Comparison of ENCODE assay signal across 2 cellular contexts in genomic region chr19:43501661-43502418, GRCh38.
A peak's percentile ranks its signal among the peaks of the same experiment; 100 is the strongest.
TF ChIP-seq lines count a peak whose summit lies in the region.

No MANE protein-coding gene starts in this region.

TF ChIP-seq in H1, 55 proteins besides CTCF, POLR2A, EP300 and RAD21:
- TF ChIP-seq RBBP5 (IDR thresholded peaks at IDR 0.05; ENCODE audit: borderline replicate concordance, low read depth, low read length) (0 out of 2 replicates have a peak, but pooled peaks have one; percentile 40), POU5F1 (IDR thresholded peaks at IDR 0.05; ENCODE audit: low read depth, low read length) (no peak), MAX (IDR thresholded peaks at IDR 0.05) (peak; percentile 39), YY1 (IDR thresholded peaks at IDR 0.05; ENCODE audit: low read depth, low read length) (peak; percentile 69; the same call in 1 of the 2 replicates), RNF2 (IDR thresholded peaks at IDR 0.05; ENCODE audit: borderline replicate concordance, low read depth, low read length, missing control alignments, poor library complexity, severe bottlenecking) (no peak), SP1 (IDR thresholded peaks at IDR 0.05; ENCODE audit: low read depth, low read length) (no peak), KDM4A (IDR thresholded peaks at IDR 0.05; ENCODE audit: low read depth, low read length, severe bottlenecking) (peak; percentile 68), PHF8 (conservative IDR thresholded peaks at IDR 0.05; ENCODE audit: low read depth, low read length) (no peak; the same call in 1 of the 2 replicates), HDAC6 (IDR thresholded peaks at IDR 0.05; ENCODE audit: low read depth, low read length) (no peak), KDM1A (IDR thresholded peaks at IDR 0.05; ENCODE audit: borderline replicate concordance, low read length) (no peak), SRF (IDR thresholded peaks at IDR 0.05; ENCODE audit: low read depth, low read length) (no peak), TEAD4 (IDR thresholded peaks at IDR 0.05; ENCODE audit: low read depth, low read length) (no peak), CTBP2 (IDR thresholded peaks at IDR 0.05; ENCODE audit: borderline replicate concordance, insufficient read depth, insufficient read length, low read length) (no peak), POLR2AphosphoS5 (IDR thresholded peaks at IDR 0.05; ENCODE audit: low read depth, low read length) (peak; percentile 36; the same call in 1 of the 2 replicates), TBP (IDR thresholded peaks at IDR 0.05; ENCODE audit: low read depth, low read length) (peak; percentile 1; the same call in 1 of the 2 replicates), E2F6 (IDR thresholded peaks at IDR 0.05) (peak; percentile 64)
- TF ChIP-seq, protein P1, sequence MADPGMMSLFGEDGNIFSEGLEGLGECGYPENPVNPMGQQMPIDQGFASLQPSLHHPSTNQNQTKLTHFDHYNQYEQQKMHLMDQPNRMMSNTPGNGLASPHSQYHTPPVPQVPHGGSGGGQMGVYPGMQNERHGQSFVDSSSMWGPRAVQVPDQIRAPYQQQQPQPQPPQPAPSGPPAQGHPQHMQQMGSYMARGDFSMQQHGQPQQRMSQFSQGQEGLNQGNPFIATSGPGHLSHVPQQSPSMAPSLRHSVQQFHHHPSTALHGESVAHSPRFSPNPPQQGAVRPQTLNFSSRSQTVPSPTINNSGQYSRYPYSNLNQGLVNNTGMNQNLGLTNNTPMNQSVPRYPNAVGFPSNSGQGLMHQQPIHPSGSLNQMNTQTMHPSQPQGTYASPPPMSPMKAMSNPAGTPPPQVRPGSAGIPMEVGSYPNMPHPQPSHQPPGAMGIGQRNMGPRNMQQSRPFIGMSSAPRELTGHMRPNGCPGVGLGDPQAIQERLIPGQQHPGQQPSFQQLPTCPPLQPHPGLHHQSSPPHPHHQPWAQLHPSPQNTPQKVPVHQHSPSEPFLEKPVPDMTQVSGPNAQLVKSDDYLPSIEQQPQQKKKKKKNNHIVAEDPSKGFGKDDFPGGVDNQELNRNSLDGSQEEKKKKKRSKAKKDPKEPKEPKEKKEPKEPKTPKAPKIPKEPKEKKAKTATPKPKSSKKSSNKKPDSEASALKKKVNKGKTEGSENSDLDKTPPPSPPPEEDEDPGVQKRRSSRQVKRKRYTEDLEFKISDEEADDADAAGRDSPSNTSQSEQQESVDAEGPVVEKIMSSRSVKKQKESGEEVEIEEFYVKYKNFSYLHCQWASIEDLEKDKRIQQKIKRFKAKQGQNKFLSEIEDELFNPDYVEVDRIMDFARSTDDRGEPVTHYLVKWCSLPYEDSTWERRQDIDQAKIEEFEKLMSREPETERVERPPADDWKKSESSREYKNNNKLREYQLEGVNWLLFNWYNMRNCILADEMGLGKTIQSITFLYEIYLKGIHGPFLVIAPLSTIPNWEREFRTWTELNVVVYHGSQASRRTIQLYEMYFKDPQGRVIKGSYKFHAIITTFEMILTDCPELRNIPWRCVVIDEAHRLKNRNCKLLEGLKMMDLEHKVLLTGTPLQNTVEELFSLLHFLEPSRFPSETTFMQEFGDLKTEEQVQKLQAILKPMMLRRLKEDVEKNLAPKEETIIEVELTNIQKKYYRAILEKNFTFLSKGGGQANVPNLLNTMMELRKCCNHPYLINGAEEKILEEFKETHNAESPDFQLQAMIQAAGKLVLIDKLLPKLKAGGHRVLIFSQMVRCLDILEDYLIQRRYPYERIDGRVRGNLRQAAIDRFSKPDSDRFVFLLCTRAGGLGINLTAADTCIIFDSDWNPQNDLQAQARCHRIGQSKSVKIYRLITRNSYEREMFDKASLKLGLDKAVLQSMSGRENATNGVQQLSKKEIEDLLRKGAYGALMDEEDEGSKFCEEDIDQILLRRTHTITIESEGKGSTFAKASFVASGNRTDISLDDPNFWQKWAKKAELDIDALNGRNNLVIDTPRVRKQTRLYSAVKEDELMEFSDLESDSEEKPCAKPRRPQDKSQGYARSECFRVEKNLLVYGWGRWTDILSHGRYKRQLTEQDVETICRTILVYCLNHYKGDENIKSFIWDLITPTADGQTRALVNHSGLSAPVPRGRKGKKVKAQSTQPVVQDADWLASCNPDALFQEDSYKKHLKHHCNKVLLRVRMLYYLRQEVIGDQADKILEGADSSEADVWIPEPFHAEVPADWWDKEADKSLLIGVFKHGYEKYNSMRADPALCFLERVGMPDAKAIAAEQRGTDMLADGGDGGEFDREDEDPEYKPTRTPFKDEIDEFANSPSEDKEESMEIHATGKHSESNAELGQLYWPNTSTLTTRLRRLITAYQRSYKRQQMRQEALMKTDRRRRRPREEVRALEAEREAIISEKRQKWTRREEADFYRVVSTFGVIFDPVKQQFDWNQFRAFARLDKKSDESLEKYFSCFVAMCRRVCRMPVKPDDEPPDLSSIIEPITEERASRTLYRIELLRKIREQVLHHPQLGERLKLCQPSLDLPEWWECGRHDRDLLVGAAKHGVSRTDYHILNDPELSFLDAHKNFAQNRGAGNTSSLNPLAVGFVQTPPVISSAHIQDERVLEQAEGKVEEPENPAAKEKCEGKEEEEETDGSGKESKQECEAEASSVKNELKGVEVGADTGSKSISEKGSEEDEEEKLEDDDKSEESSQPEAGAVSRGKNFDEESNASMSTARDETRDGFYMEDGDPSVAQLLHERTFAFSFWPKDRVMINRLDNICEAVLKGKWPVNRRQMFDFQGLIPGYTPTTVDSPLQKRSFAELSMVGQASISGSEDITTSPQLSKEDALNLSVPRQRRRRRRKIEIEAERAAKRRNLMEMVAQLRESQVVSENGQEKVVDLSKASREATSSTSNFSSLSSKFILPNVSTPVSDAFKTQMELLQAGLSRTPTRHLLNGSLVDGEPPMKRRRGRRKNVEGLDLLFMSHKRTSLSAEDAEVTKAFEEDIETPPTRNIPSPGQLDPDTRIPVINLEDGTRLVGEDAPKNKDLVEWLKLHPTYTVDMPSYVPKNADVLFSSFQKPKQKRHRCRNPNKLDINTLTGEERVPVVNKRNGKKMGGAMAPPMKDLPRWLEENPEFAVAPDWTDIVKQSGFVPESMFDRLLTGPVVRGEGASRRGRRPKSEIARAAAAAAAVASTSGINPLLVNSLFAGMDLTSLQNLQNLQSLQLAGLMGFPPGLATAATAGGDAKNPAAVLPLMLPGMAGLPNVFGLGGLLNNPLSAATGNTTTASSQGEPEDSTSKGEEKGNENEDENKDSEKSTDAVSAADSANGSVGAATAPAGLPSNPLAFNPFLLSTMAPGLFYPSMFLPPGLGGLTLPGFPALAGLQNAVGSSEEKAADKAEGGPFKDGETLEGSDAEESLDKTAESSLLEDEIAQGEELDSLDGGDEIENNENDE (IDR thresholded peaks at IDR 0.05; ENCODE audit: insufficient replicate concordance, low read length): no peak

TF ChIP-seq in GM12891, 5 proteins besides CTCF, POLR2A, EP300 and RAD21:
- TF ChIP-seq POLR2AphosphoS5 (IDR thresholded peaks at IDR 0.05; ENCODE audit: low read depth, low read length): no peak
- no peak for TF ChIP-seq POU2F2 (IDR thresholded peaks at IDR 0.05; ENCODE audit: low read depth, low read length)
- no peak for TF ChIP-seq SPI1 (IDR thresholded peaks at IDR 0.05; ENCODE audit: low read depth, low read length)
- TF ChIP-seq PAX5 (IDR thresholded peaks at IDR 0.05; ENCODE audit: insufficient read depth, low read length, severe bottlenecking): no peak
- no peak for TF ChIP-seq TAF1 (IDR thresholded peaks at IDR 0.05; ENCODE audit: low read depth, low read length)
